9 cellular contexts compared by ENCODE assay signal in the genomic region with DNA sequence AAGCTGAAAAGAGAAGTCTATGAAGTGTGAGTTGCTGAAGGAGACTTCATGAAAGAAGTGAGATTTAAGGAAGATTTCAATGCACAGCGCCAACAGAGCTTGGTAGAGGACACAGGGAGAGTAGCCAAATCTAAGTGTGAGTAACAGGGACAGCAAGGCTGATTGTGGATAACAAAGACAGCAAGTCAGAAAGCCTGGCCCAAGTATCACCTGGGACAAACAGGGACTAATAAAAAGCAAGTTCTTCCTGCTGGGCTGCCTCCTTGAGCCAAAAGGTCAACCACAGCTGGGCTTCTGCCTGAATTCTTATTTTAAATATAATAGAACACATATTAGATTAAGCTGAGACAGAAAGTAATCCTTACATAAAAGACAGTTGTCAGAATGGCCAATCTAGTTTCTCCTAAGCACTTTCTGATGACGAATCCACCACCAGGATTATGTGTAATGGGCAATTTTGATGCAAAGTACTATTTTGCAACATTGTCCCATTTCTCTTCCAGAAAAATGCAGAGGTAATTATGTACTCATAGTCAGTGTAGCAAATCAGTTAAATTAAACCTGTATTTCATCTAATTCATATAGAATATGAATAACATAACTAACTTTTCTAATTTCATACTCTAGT.
DNase-seq lines count a peak whose midpoint lies in the region; ATAC-seq and TF ChIP-seq lines count a peak whose summit lies in the region.
"Had no signal": no experiment of that assay in that cellular context is flagged by ENCODE, and none has a peak within 500 bp of the region (broad histone marks: within the 10 kb centered on the region; RNA-seq: fewer than 3 reads in every experiment).

No MANE protein-coding gene starts in this region.

- H3K27me3 ChIP-seq in neutrophil (no peaks in the 10 kb centered on the region), BE2C (no peaks in the 10 kb centered on the region)

- H3K4me3 ChIP-seq in GM12865 (ENCODE audit: low read depth, low read length) = peak overlapping the region; percentile 24
- no peak overlapping the region; the same call in 1 of the 2 replicates for H3K4me3 ChIP-seq in LNCaP clone FGC (ENCODE audit: low read depth, low read length)
- H3K4me3 ChIP-seq in neutrophil (ENCODE audit: low read depth in 1 of 2, low read length in 1 of 2) = no peak overlapping the region
- H3K4me3 ChIP-seq in BE2C (ENCODE audit: low read depth, low read length) = no peak overlapping the region

- H3K36me3 ChIP-seq in neutrophil = no peaks in the 10 kb centered on the region
- no peaks in the 10 kb centered on the region for H3K36me3 ChIP-seq in BE2C

- peaks cover 56 to 57% of the 10 kb centered on the region in 2 experiments for H3K4me1 ChIP-seq in neutrophil (ENCODE audit: control insufficient read depth in 1 of 2, insufficient read depth in 1 of 2, low read depth in 1 of 2, low read length in 1 of 2)
- peaks cover 11% of the 10 kb centered on the region for H3K4me1 ChIP-seq in BE2C

- peaks cover 2% of the 10 kb centered on the region for H3K27me3 Mint-ChIP-seq in activated naive CD8-positive, alpha-beta T cell treated with anti-CD3 and anti-CD28 coated beads, Interleukin-2, amount 50 U/mL, for 24 hours

- H3K9me3 ChIP-seq in neutrophil = no peaks in the 10 kb centered on the region
- H3K9me3 ChIP-seq in BE2C = no peaks in the 10 kb centered on the region

- no peak for TF ChIP-seq CTCF in GM12865 (IDR thresholded peaks at IDR 0.05; ENCODE audit: insufficient read depth, low read depth, low read length, missing control alignments)
- TF ChIP-seq CTCF in LNCaP clone FGC (IDR thresholded peaks at IDR 0.05; ENCODE audit: control insufficient read depth, extremely low read depth, insufficient read depth) = no peak
- no peak for TF ChIP-seq CTCF in neutrophil (IDR thresholded peaks at IDR 0.05)
- TF ChIP-seq CTCF in BE2C (IDR thresholded peaks at IDR 0.05; ENCODE audit: low read depth, low read length) = no peak

- H3K4me1 Mint-ChIP-seq in activated naive CD8-positive, alpha-beta T cell treated with anti-CD3 and anti-CD28 coated beads, Interleukin-2, amount 50 U/mL, for 24 hours = peaks cover 94% of the 10 kb centered on the region

- H3K27ac Mint-ChIP-seq in activated naive CD8-positive, alpha-beta T cell treated with anti-CD3 and anti-CD28 coated beads, Interleukin-2, amount 50 U/mL, for 24 hours = peak overlapping the region; percentile 92

- no peak for ATAC-seq in activated naive CD8-positive, alpha-beta T cell treated with anti-CD3 and anti-CD28 coated beads, Interleukin-2, amount 50 U/mL, for 24 hours
- no peak for ATAC-seq in GM19023 (IDR thresholded peaks at IDR 0.05; ENCODE audit: unreplicated experiment)
- no peak for ATAC-seq in GM21423 (IDR thresholded peaks at IDR 0.05; ENCODE audit: unreplicated experiment)

- DNase-seq in GM12865 (ENCODE audit: low read depth) (no peak), LNCaP clone FGC (ENCODE audit: low read depth) (peak; percentile 95), BE2C (no peak), SW480 (ENCODE audit: low spot score) (no peak)
- DNase-seq in activated naive CD8-positive, alpha-beta T cell treated with anti-CD3 and anti-CD28 coated beads, Interleukin-2, amount 50 U/mL, for 24 hours = no peak
- DNase-seq: immature natural killer cell had no signal

- H3K9me3 Mint-ChIP-seq in activated naive CD8-positive, alpha-beta T cell treated with anti-CD3 and anti-CD28 coated beads, Interleukin-2, amount 50 U/mL, for 24 hours = no peaks in the 10 kb centered on the region
- H3K9me3 Mint-ChIP-seq: immature natural killer cell had no signal

- peak overlapping the region; percentile 80 for H3K27ac ChIP-seq in neutrophil

- peaks cover 10% of the 10 kb centered on the region for H3K36me3 Mint-ChIP-seq in activated naive CD8-positive, alpha-beta T cell treated with anti-CD3 and anti-CD28 coated beads, Interleukin-2, amount 50 U/mL, for 24 hours (ENCODE audit: low read depth)
- H3K36me3 Mint-ChIP-seq: immature natural killer cell had no signal

- peak overlapping the region; percentile 61 for H3K4me3 Mint-ChIP-seq in activated naive CD8-positive, alpha-beta T cell treated with anti-CD3 and anti-CD28 coated beads, Interleukin-2, amount 50 U/mL, for 24 hours
